ENCODE assay signal across 15 cellular contexts in the genomic region with DNA sequence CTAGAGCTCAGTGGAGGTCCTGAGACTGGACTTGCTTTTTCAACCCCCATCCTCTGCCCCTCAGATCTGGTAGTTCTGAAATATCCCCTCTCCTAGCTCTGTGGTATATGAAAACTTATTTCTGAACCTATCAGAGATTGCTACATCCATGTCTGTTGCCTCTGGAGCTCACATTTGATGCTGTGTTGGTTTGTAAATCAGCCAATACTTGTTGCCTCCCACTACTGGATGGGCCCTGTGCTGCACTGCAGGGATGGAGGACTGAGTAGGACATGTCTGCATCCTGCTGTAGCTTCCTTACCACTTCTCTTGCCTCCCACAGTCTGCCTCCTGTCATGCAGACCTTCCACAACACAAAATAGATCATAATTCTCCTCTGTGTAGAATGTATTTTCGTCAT. TPM values are rescaled to one million over a fixed set of nuclear protein-coding genes. Genes with fewer than 3 reads are reported as not detected.
DNase-seq lines count a peak whose midpoint lies in the region; ATAC-seq, FAIRE-seq and TF ChIP-seq lines count a peak whose summit lies in the region.
"Had no signal": no experiment of that assay in that cellular context is flagged by ENCODE, and none has a peak within 500 bp of the region (broad histone marks: within the 10 kb centered on the region; RNA-seq: fewer than 3 reads in every experiment).

No MANE protein-coding gene starts in this region.

- H3K27me3 ChIP-seq in BJ (ENCODE audit: control insufficient read depth, insufficient read depth, low read length): no peaks in the 10 kb centered on the region; the same call in 1 of the 2 replicates

- peak; percentile 16; the same call in 1 of the 2 replicates for TF ChIP-seq CTCF in BJ (IDR thresholded peaks at IDR 0.05; ENCODE audit: insufficient read depth, low read depth, low read length)
- no peak for TF ChIP-seq CTCF in fibroblast of villous mesenchyme (IDR thresholded peaks at IDR 0.05; ENCODE audit: insufficient read depth, low read depth, low read length)

- H3K4me3 Mint-ChIP-seq in effector memory CD8-positive, alpha-beta T cell: no peak overlapping the region
- H3K4me3 Mint-ChIP-seq: HFFc6 had no signal

- no peaks in the 10 kb centered on the region for H3K36me3 Mint-ChIP-seq in effector memory CD8-positive, alpha-beta T cell (ENCODE audit: insufficient read depth)

- no peak for FAIRE-seq in urothelium cell line (lab: Jason Lieb, UNC)

- DNase-seq in BJ (ENCODE audit: low read depth): no peak
- peak; percentile 10 for DNase-seq in amniotic epithelial cell (ENCODE audit: low read depth)
- DNase-seq in fibroblast of villous mesenchyme (ENCODE audit: low read depth): peak; percentile 55
- peak; percentile 10 for DNase-seq in urothelium cell line (ENCODE audit: low spot score)
- DNase-seq in SIG-M5 (lab: John Stamatoyannopoulos, UW): no peak
- DNase-seq in middle frontal gyrus (ENCODE audit: extremely low spot score, low spot score): no peak
- no peak for DNase-seq in effector memory CD8-positive, alpha-beta T cell
- DNase-seq: KG1; NCI-H1048; NCI-H1694 treated with DMSO at 0.1 percent for 48 hours; NK-92 treated with Interleukin-12 subunit alpha and Interleukin-12 subunit beta, amount 100 ng/mL, for 24 hours had no signal

- H3K36me3 ChIP-seq in BJ (ENCODE audit: control insufficient read depth, insufficient read depth, low read length): no peaks in the 10 kb centered on the region

- ATAC-seq in GM21717 (IDR thresholded peaks at IDR 0.05; ENCODE audit: unreplicated experiment): no peak
- no peak for ATAC-seq in effector memory CD8-positive, alpha-beta T cell (replicated peaks)

- POLR2A ChIA-PET in BJ (lab: Charles Lee): interaction anchor here (0.6 to 0.8 kb wide), 2 partner anchors 74 to 496 kb away, joined by 3 read pairs; no protein-coding TSS in a partner anchor

- no peaks in the 10 kb centered on the region for H3K9me3 Mint-ChIP-seq in effector memory CD8-positive, alpha-beta T cell
- H3K9me3 Mint-ChIP-seq: HFFc6 had no signal

- H3K4me3 ChIP-seq in BJ (ENCODE audit: low read depth, low read length) (no peak overlapping the region), fibroblast of villous mesenchyme (ENCODE audit: low read depth, low read length) (no peak overlapping the region)

- no peaks in the 10 kb centered on the region for H3K4me1 Mint-ChIP-seq in effector memory CD8-positive, alpha-beta T cell (ENCODE audit: low read depth in 2 of 2)

- peaks cover 16 to 44% of the 10 kb centered on the region in 2 donors for H3K27me3 Mint-ChIP-seq in effector memory CD8-positive, alpha-beta T cell

- CTCF ChIA-PET in BJ (lab: Yijun Ruan, JAX): interaction anchor here (0.8 to 2.6 kb wide), 6 partner anchors 11 to 84 kb away, joined by 3 to 16 read pairs (median 6); partner anchors contain the start of gene PPFIBP2

- no peak overlapping the region for H3K27ac Mint-ChIP-seq in effector memory CD8-positive, alpha-beta T cell
- H3K27ac Mint-ChIP-seq: HFFc6 had no signal

RNA-seq across cellular contexts. Expression of gene OLFML1, which starts 5.2 kb away (rescaled TPM):
- polyA plus RNA-seq in BJ (2011; rRNA removed): 0.91 and 1.1 TPM in 2 replicates
- 0.43 and 1.4 TPM in 2 replicates for polyA minus RNA-seq in BJ (2011; rRNA and poly(A)+ RNA removed)
- total RNA-seq in fibroblast of villous mesenchyme: 1.9 and 2.2 TPM in 2 replicates
- total RNA-seq: A673, SK-MEL-5 had no signal

RNA-seq across cellular contexts. Expression of gene PPFIBP2, which starts 23.3 kb away (rescaled TPM):
- polyA plus RNA-seq in BJ (2011; rRNA removed): 20.6 and 29.9 TPM in 2 replicates
- 51.1 and 59.2 TPM in 2 replicates for polyA minus RNA-seq in BJ (2011; rRNA and poly(A)+ RNA removed)
- total RNA-seq in fibroblast of villous mesenchyme: 9.7 and 20.3 TPM in 2 replicates

Comparison
In these comparisons a context has a peak if more than half of its experiments do, and no peak if none do; other contexts are left out.
1. DNase-seq: peak in amniotic epithelial cell (single experiment), fibroblast of villous mesenchyme (single experiment) and urothelium cell line (single experiment); none in BJ (single experiment), SIG-M5 (single experiment), middle frontal gyrus (single experiment) and effector memory CD8-positive, alpha-beta T cell (0 of 3).